Comparison of ENCODE assay signal across 22 cellular contexts in the genomic region with DNA sequence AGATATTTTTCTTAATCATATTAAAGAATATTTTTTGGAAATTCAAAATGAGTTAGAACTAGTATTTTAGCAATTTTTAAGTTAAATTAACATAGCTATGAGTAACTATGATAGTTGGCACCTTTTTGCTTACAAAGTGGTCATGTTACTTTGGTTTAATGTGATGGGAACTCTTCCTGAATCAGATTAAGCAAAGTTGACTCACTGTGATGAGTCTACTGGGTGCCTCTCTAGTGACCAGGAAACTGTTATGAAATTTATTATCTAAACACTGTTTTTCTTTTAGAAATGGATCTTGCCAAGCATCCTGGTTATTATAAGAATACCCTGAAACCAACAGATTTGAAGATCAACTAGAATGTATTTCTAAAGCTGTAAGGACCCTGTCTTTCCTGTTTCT.
DNase-seq lines count a peak whose midpoint lies in the region; ATAC-seq, FAIRE-seq and TF ChIP-seq lines count a peak whose summit lies in the region.
"Had no signal": no experiment of that assay in that cellular context is flagged by ENCODE, and none has a peak within 500 bp of the region (broad histone marks: within the 10 kb centered on the region; RNA-seq: fewer than 3 reads in every experiment).

No MANE protein-coding gene starts in this region.

- no peak overlapping the region for H3K4me3 ChIP-seq in PC-3 (ENCODE audit: low read length)
- no peak overlapping the region for H3K4me3 ChIP-seq in bronchial epithelial cell (ENCODE audit: low read depth, low read length)
- no peak overlapping the region for H3K4me3 ChIP-seq in keratinocyte (ENCODE audit: control insufficient read depth in 2 of 3, extremely low read depth in 1 of 3, insufficient read depth in 2 of 3, low read depth in 1 of 3, low read length in 3 of 3)
- H3K4me3 ChIP-seq: A549, GM23338, MG63 had no signal

- H3K79me2 ChIP-seq in PC-3 (ENCODE audit: low read length) (no peaks in the 10 kb centered on the region), keratinocyte (ENCODE audit: control insufficient read depth, insufficient read depth, low read length) (no peaks in the 10 kb centered on the region)

- H3K9me2 ChIP-seq in PC-3 (replicated peaks; ENCODE audit: low read length), result no peaks in the 10 kb centered on the region

- H3K36me3 ChIP-seq in PC-3 (ENCODE audit: low read depth, low read length) (no peaks in the 10 kb centered on the region), bronchial epithelial cell (ENCODE audit: control insufficient read depth, insufficient read depth, low read length) (no peaks in the 10 kb centered on the region), keratinocyte (ENCODE audit: control insufficient read depth in 2 of 2, extremely low read depth in 1 of 2, insufficient read depth in 2 of 2, low read length in 2 of 2) (no peaks in the 10 kb centered on the region)
- H3K36me3 ChIP-seq: MG63 had no signal

- DNase-seq in H54 (ENCODE audit: insufficient read length, low spot score) (peak; percentile 0), PC-3 (peak; percentile 67), bronchial epithelial cell (ENCODE audit: low read depth) (peak; percentile 44), keratinocyte (ENCODE audit: low read depth, low spot score) (peak; percentile 2), epidermal melanocyte (ENCODE audit: insufficient read length, low spot score) (no peak), SHP77 treated with DMSO at 0.1 percent for 48 hours (lab: John Stamatoyannopoulos, UW) (no peak)
- DNase-seq in activated T-cell treated with anti-CD3 and anti-CD28 coated beads, Interleukin-2, amount 50 U/mL, for 48 hours, result no peak
- DNase-seq: DMS53; GF-D8; Karpas-422; MG63; NCI-H1048; NCI-H1417 treated with DMSO at 0.1 percent for 48 hours; NCI-H187 treated with DMSO at 0.1 percent for 48 hours; NCI-H2107; NK-92 treated with Interleukin-12 subunit alpha and Interleukin-12 subunit beta, amount 100 ng/mL, for 24 hours; Right ventricle myocardium superior; SW 1271 had no signal

- POLR2A ChIA-PET in PC-3 (lab: Charles Lee; ENCODE audit: unreplicated experiment), result interaction anchor here (0.6 kb wide), 1 partner anchor 275 kb away, joined by 7 read pairs; no protein-coding TSS in a partner anchor

- H3K27me3 ChIP-seq in PC-3 (ENCODE audit: low read length) (no peaks in the 10 kb centered on the region), bronchial epithelial cell (ENCODE audit: control insufficient read depth, insufficient read depth, low read length) (no peaks in the 10 kb centered on the region), keratinocyte (ENCODE audit: control insufficient read depth, extremely low read depth, insufficient read depth, low read length) (no peaks in the 10 kb centered on the region)
- H3K27me3 ChIP-seq: MG63 had no signal

- H4K20me1 ChIP-seq in PC-3 (ENCODE audit: low read length) (no peaks in the 10 kb centered on the region), keratinocyte (ENCODE audit: control insufficient read depth, extremely low read depth, insufficient read depth, low read length) (no peaks in the 10 kb centered on the region)

- no peak overlapping the region for H2AFZ ChIP-seq in PC-3 (ENCODE audit: low read length)
- no peak overlapping the region for H2AFZ ChIP-seq in keratinocyte (ENCODE audit: control insufficient read depth, low read length)
- H2AFZ ChIP-seq: GM23338 had no signal

- H3K4me1 ChIP-seq in PC-3 (ENCODE audit: insufficient read depth, low read length), result peaks cover 24% of the 10 kb centered on the region
- H3K4me1 ChIP-seq in keratinocyte (ENCODE audit: control insufficient read depth, extremely low read depth, insufficient read depth, low read length), result no peaks in the 10 kb centered on the region
- H3K4me1 ChIP-seq: A549 had no signal

- no peaks in the 10 kb centered on the region for H3K9me3 ChIP-seq in PC-3 (ENCODE audit: low read length)
- peaks cover 5% of the 10 kb centered on the region for H3K9me3 ChIP-seq in keratinocyte (ENCODE audit: control insufficient read depth, low read depth, low read length)
- H3K9me3 ChIP-seq: A549, MG63 had no signal

- H3K27ac ChIP-seq in PC-3 (ENCODE audit: low read length), result peak overlapping the region; percentile 77
- no peak overlapping the region for H3K27ac ChIP-seq in keratinocyte (ENCODE audit: control insufficient read depth, insufficient read depth, low read length)
- H3K27ac ChIP-seq: A549 had no signal

- no peaks in the 10 kb centered on the region for H3K9me1 ChIP-seq in keratinocyte (ENCODE audit: control insufficient read depth, extremely low read depth, insufficient read depth, low read length)

- FAIRE-seq in H54 (lab: Jason Lieb, UNC) (no peak), bronchial epithelial cell (lab: Jason Lieb, UNC) (no peak), keratinocyte (lab: Jason Lieb, UNC) (no peak)
- FAIRE-seq: A549, D721Med had no signal

- dilution Hi-C loops in keratinocyte (cut with MboI; ENCODE audit: extremely low pct_ligation_motif_present, low sequenced_read_pairs), result no loop called here

- TF ChIP-seq POLR2A in H54 (IDR thresholded peaks at IDR 0.05; ENCODE audit: low read depth, low read length), result no peak

- intact Hi-C loops in PC-3 (cut with micrococcal nuclease), result no loop called here

- CTCF ChIA-PET in PC-3 (lab: Charles Lee), result interaction anchor here (0.5 kb wide), 1 partner anchor 242 kb away, joined by 3 read pairs; no protein-coding TSS in a partner anchor

- ATAC-seq in PC-3, result peak; percentile 78
- ATAC-seq: A549, GM23338, Panc1 had no signal

- BruUV-seq in PC-3 (replicated peaks; lab: Mats Ljungman, UMichigan), result no TSS peak

- TF ChIP-seq CTCF in PC-3 (conservative IDR thresholded peaks at IDR 0.05; ENCODE audit: low read depth, low read length) (no peak), bronchial epithelial cell (IDR thresholded peaks at IDR 0.05; ENCODE audit: insufficient read depth, low read length, severe bottlenecking) (no peak), keratinocyte (optimal IDR thresholded peaks at IDR 0.05 in 1 of 3, IDR thresholded peaks at IDR 0.05 in 1 of 3, conservative IDR thresholded peaks at IDR 0.05 in 1 of 3; ENCODE audit: extremely low read depth in 1 of 3, insufficient read depth in 2 of 3, low read length in 3 of 3) (no peak)

- H3K9ac ChIP-seq in PC-3 (ENCODE audit: low read length), result no peak overlapping the region
- H3K9ac ChIP-seq in keratinocyte (ENCODE audit: control insufficient read depth, extremely low read depth, insufficient read depth, low read length), result no peak overlapping the region

- peak overlapping the region; percentile 44; the same call in 1 of the 2 replicates for H3K4me2 ChIP-seq in PC-3 (ENCODE audit: low read length)
- no peak overlapping the region for H3K4me2 ChIP-seq in keratinocyte (ENCODE audit: control insufficient read depth, extremely low read depth, insufficient read depth, low read depth, low read length)
- H3K4me2 ChIP-seq: A549, GM23338 had no signal

- H3F3A ChIP-seq in PC-3 (ENCODE audit: low read length, unreplicated experiment), result no peaks in the 10 kb centered on the region

Comparison
In these comparisons a context has a peak if more than half of its experiments do, and no peak if none do; other contexts are left out.
1. DNase-seq: peak in H54 (single experiment), PC-3 (single experiment), bronchial epithelial cell (single experiment) and keratinocyte (single experiment); none in epidermal melanocyte (single experiment), activated T-cell treated with anti-CD3 and anti-CD28 coated beads, Interleukin-2, amount 50 U/mL, for 48 hours (0 of 2) and SHP77 treated with DMSO at 0.1 percent for 48 hours (single experiment).